In genomic region chr19:35755550-35756371, GRCh38 we compare ENCODE assay signal across 8 cellular contexts. TPM values are rescaled to one million over a fixed set of nuclear protein-coding genes. Genes with fewer than 3 reads are reported as not detected.
DNase-seq lines count a peak whose midpoint lies in the region; TF ChIP-seq lines count a peak whose summit lies in the region.

No MANE protein-coding gene starts in this region.

- H3K4me1 ChIP-seq in effector memory CD4-positive, alpha-beta T cell (ENCODE audit: control insufficient read depth, insufficient read depth, low read length, poor library complexity, severe bottlenecking): peaks cover 28% of the 10 kb centered on the region
- H3K4me1 ChIP-seq in muscle layer of colon (ENCODE audit: insufficient read depth, low read length) (peaks cover 34% of the 10 kb centered on the region), testis (peaks cover 24% of the 10 kb centered on the region)

- H3K4me3 ChIP-seq in effector memory CD4-positive, alpha-beta T cell (ENCODE audit: insufficient read depth, low read depth, low read length, poor library complexity, severe bottlenecking): no peak overlapping the region
- H3K4me3 ChIP-seq in muscle layer of colon (ENCODE audit: low read depth in 1 of 2, low read length in 2 of 2) (peak overlapping the region; percentile 59 to 97), testis (peak overlapping the region; percentile 88 to 92)

- DNase-seq in AG08396 (ENCODE audit: low spot score) (peak; percentile 77), testis (peak; percentile 79), ecto neural progenitor cell (ENCODE audit: low spot score) (no peak), NAMALWA (ENCODE audit: low spot score) (no peak)
- DNase-seq in activated CD4-positive, alpha-beta T cell treated with anti-CD3 and anti-CD28 coated beads for 4 hours: peak; percentile 62 to 68
- peak; percentile 37 to 45 (median 45) for DNase-seq in effector memory CD4-positive, alpha-beta T cell
- DNase-seq in NK-92 treated with Interleukin-12 subunit alpha and Interleukin-12 subunit beta, amount 100 ng/mL, for 24 hours (lab: John Stamatoyannopoulos, UW): no peak

- no peaks in the 10 kb centered on the region for H3K27me3 ChIP-seq in effector memory CD4-positive, alpha-beta T cell (replicated peaks; ENCODE audit: control insufficient read depth, insufficient read depth, low read length, poor library complexity, severe bottlenecking)
- H3K27me3 ChIP-seq in muscle layer of colon (ENCODE audit: control insufficient read depth in 1 of 2, insufficient read depth in 2 of 2, low read length in 2 of 2): no peaks in the 10 kb centered on the region
- no peaks in the 10 kb centered on the region for H3K27me3 ChIP-seq in testis

- H3K9ac ChIP-seq in muscle layer of colon (ENCODE audit: low read length): peak overlapping the region; percentile 95

- TF ChIP-seq POLR2A in testis (IDR thresholded peaks at IDR 0.05): no peak

- no peak overlapping the region for H3K27ac ChIP-seq in effector memory CD4-positive, alpha-beta T cell (ENCODE audit: insufficient read depth, low read length, poor library complexity, severe bottlenecking)
- H3K27ac ChIP-seq in muscle layer of colon (ENCODE audit: low read depth, low read length) (peak overlapping the region; percentile 98), testis (peak overlapping the region; percentile 91 to 97)

- 15 to 32% methylated on average over 23 to 72 of the region's 74 CpGs for WGBS in testis, 2 donors

- no peak for TF ChIP-seq CTCF in testis (IDR thresholded peaks at IDR 0.05)

- intact Hi-C loops in testis (cut with DNase I; ENCODE audit: low total_unique reads): no loop called here

- H3K9me3 ChIP-seq in effector memory CD4-positive, alpha-beta T cell (ENCODE audit: control insufficient read depth, low read length): no peaks in the 10 kb centered on the region
- no peaks in the 10 kb centered on the region for H3K9me3 ChIP-seq in muscle layer of colon (ENCODE audit: low read length)
- no peaks in the 10 kb centered on the region for H3K9me3 ChIP-seq in testis

- H3K36me3 ChIP-seq in effector memory CD4-positive, alpha-beta T cell (ENCODE audit: control insufficient read depth, insufficient read depth, low read length): peaks cover 22% of the 10 kb centered on the region
- peaks cover 23% of the 10 kb centered on the region for H3K36me3 ChIP-seq in muscle layer of colon (ENCODE audit: insufficient read depth, low read length)
- H3K36me3 ChIP-seq in testis (ENCODE audit: low read depth, missing control alignments): no peaks in the 10 kb centered on the region

RNA-seq across cellular contexts. Expression of gene HSPB6, which starts 1.1 kb away (rescaled TPM):
- total RNA-seq in testis: 10 to 100 TPM; 50.9 to 57.1 TPM
- 146 TPM for polyA plus RNA-seq in testis (ENCODE audit: insufficient read depth, low read depth, low replicate concordance)

RNA-seq across cellular contexts. Expression of gene PROSER3, which starts 2.2 kb away (rescaled TPM):
- total RNA-seq in testis: 10 to 100 TPM; 48.3 to 72.0 TPM
- 75.9 TPM for polyA plus RNA-seq in testis (ENCODE audit: insufficient read depth, low read depth, low replicate concordance)

RNA-seq across cellular contexts. Expression of gene LIN37, which starts 7.4 kb away (rescaled TPM):
- 10 to 100 TPM; 30.2 TPM for total RNA-seq in testis
- polyA plus RNA-seq in testis (ENCODE audit: insufficient read depth, low read depth, low replicate concordance): 24.8 TPM

RNA-seq across cellular contexts. Expression of gene PSENEN, which starts 10.3 kb away (rescaled TPM):
- total RNA-seq in testis: 100 to 1,000 TPM; 100 to 121 TPM
- 303 TPM for polyA plus RNA-seq in testis (ENCODE audit: insufficient read depth, low read depth, low replicate concordance)

RNA-seq across cellular contexts. Expression of gene U2AF1L4, which starts 10.5 kb away (rescaled TPM):
- total RNA-seq in testis: 10 to 100 TPM; 47.2 to 49.6 TPM
- 45.3 TPM for polyA plus RNA-seq in testis (ENCODE audit: insufficient read depth, low read depth, low replicate concordance)

Comparison
In these comparisons a context has a peak if more than half of its experiments do, and no peak if none do; other contexts are left out.
1. DNase-seq: peak in AG08396 (single experiment), activated CD4-positive, alpha-beta T cell treated with anti-CD3 and anti-CD28 coated beads for 4 hours (2 of 2), effector memory CD4-positive, alpha-beta T cell (3 of 3) and testis (single experiment); none in ecto neural progenitor cell (single experiment), NK-92 treated with Interleukin-12 subunit alpha and Interleukin-12 subunit beta, amount 100 ng/mL, for 24 hours (single experiment) and NAMALWA (single experiment).